Comparison of ENCODE assay signal across 13 cellular contexts in genomic region chr2:66683068-66683467, GRCh38.
"Had no signal": no experiment of that assay in that cellular context is flagged by ENCODE, and none has a peak within 500 bp of the region (broad histone marks: within the 10 kb centered on the region; RNA-seq: fewer than 3 reads in every experiment).

No MANE protein-coding gene starts in this region.

- H3K27ac Mint-ChIP-seq: natural killer cell treated with Interleukin-12 subunit alpha and Interleukin-12 subunit beta and Interleukin-15 and Interleukin-18, amount 100 ng/mL, for 72 hours had no signal

- H3K9me3 Mint-ChIP-seq: natural killer cell treated with Interleukin-12 subunit alpha and Interleukin-12 subunit beta and Interleukin-15 and Interleukin-18, amount 100 ng/mL, for 72 hours had no signal

- ATAC-seq: natural killer cell treated with Interleukin-12 subunit alpha and Interleukin-12 subunit beta and Interleukin-15 and Interleukin-18, amount 100 ng/mL, for 72 hours; sciatic nerve had no signal

- H3K36me3 Mint-ChIP-seq: natural killer cell treated with Interleukin-12 subunit alpha and Interleukin-12 subunit beta and Interleukin-15 and Interleukin-18, amount 100 ng/mL, for 72 hours had no signal

- H3K4me1 ChIP-seq: colonic mucosa had no signal

- H3K36me3 ChIP-seq: colonic mucosa, heart left ventricle, neutrophil had no signal

- H3K27ac ChIP-seq: colonic mucosa, heart left ventricle, neutrophil, skin epidermis had no signal

- H3K4me3 ChIP-seq: colonic mucosa, heart left ventricle, skin epidermis had no signal

- H3K9me3 ChIP-seq: colonic mucosa, heart left ventricle, neutrophil had no signal

- DNase-seq: dermis blood vessel endothelial cell; hippocampal formation; kidney glomerular epithelial cell; posterior cingulate gyrus; stimulated activated naive CD4-positive, alpha-beta T cell treated with Interleukin-2 at 50 U/mL for 16 hours; trophoblast cell had no signal

- H3K27me3 ChIP-seq: colonic mucosa, neutrophil had no signal

- H3K4me3 Mint-ChIP-seq: natural killer cell treated with Interleukin-12 subunit alpha and Interleukin-12 subunit beta and Interleukin-15 and Interleukin-18, amount 100 ng/mL, for 72 hours had no signal

- FAIRE-seq: frontal cortex had no signal
